Comparison of ENCODE assay signal across 1 cellular context in the genomic region with DNA sequence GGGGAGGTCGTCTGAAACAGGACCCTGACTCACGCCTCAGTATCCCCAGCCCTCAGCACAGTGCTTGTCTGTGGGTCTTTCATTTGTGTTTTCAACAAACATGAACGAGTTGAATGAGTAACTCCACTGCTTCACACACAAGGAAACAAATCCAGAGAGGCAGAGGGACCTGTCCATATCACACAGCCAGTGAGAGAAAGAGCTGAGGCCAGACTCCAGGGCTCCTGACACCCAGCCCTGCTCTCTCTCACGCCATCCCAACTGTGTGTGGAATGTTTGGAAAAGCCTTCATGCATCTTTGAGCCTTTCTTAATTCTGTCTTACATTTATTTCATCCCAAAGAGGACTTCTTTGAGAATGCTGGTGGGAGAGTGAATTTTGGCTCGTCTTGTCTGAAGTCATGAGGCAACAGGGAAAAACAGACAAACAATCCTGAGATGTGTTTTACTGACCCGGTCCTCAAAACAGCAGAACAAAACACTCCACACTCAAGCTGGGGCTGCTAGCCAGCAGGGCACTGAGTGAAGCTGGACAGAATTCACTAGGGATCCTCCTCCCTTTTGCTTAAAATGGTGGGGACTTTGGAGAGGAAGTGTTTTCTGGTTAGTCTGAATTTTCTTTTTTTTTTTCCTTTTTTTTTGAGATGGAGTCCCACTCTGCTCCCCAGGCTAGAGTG.
TF ChIP-seq lines count a peak whose summit lies in the region.

No MANE protein-coding gene starts in this region.

TF ChIP-seq in K562, 482 proteins besides CTCF, POLR2A, EP300 and RAD21:
- no peak for TF ChIP-seq ZC3H4 (CRISPR knock-in tag; IDR thresholded peaks at IDR 0.05; ENCODE audit: borderline replicate concordance)
- no peak for TF ChIP-seq NR4A1 (CRISPR knock-in tag; IDR thresholded peaks at IDR 0.05)
- TF ChIP-seq NR4A1 (tag; IDR thresholded peaks at IDR 0.05) = no peak
- no peak for TF ChIP-seq SRSF7 (optimal IDR thresholded peaks at IDR 0.05; ENCODE audit: low read depth, low read length)
- no peak for TF ChIP-seq PHB2 (IDR thresholded peaks at IDR 0.05; ENCODE audit: low read depth)
- TF ChIP-seq ADNP (tag; IDR thresholded peaks at IDR 0.05) = no peak
- no peak for TF ChIP-seq ZBTB33 (CRISPR knock-in tag; IDR thresholded peaks at IDR 0.05)
